Comparison of ENCODE assay signal across 18 cellular contexts in the genomic region with DNA sequence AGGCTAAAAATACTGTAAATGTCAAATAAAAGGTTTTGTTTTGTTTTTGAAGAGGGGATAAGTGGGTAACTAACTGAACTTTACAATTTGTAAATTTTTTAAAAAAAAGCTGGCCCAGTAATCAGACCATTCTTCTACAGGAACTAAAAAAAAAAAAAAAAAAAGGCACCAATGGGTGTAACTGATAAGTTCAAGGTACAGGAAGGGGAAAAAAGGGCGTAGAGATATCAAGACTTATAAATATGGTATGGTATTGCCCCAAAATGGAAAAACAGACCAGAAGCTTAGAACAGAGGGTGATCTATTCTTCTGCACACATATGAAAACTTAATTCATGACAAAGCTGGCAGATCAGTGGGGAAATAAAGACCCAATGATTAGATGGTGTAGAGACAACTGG. TPM values are rescaled to one million over a fixed set of nuclear protein-coding genes. Genes with fewer than 3 reads are reported as not detected.
"Had no signal": no experiment of that assay in that cellular context is flagged by ENCODE, and none has a peak within 500 bp of the region (broad histone marks: within the 10 kb centered on the region; RNA-seq: fewer than 3 reads in every experiment).

No MANE protein-coding gene starts in this region.

- H3K4me1 Mint-ChIP-seq: memory B cell had no signal

- H3K27me3 Mint-ChIP-seq: memory B cell, progenitor cell of endocrine pancreas had no signal

- DNase-seq: effector CD8-positive, alpha-beta T cell; foreskin melanocyte; kidney glomerular epithelial cell; midbrain; occipital lobe; pancreas; small intestine; stimulated activated CD4-positive, alpha-beta T cell treated with anti-CD3 and anti-CD28 coated beads, Interleukin-12 subunit alpha, Interleukin-12 subunit beta, amount 100 ng/mL, for 4 hours; stimulated activated naive CD4-positive, alpha-beta T cell; trophoblast cell had no signal

- H3K27ac ChIP-seq: pancreas had no signal

- H3K4me3 Mint-ChIP-seq: memory B cell had no signal

- H3K27ac Mint-ChIP-seq: memory B cell, progenitor cell of endocrine pancreas had no signal

- H3K9me3 ChIP-seq: pancreas had no signal

- H3K36me3 ChIP-seq: pancreas had no signal

- H3K27me3 ChIP-seq: dorsolateral prefrontal cortex, heart left ventricle, pancreas had no signal

- H3K4me3 ChIP-seq: coronary artery, pancreas had no signal

RNA-seq across cellular contexts. Expression of gene LHX4, which starts 58.8 kb away (rescaled TPM):
- total RNA-seq: glomerular endothelial cell, heart left ventricle, right cardiac atrium, urinary bladder had no signal
- polyA plus RNA-seq: heart left ventricle had no signal
